Comparison of ENCODE assay signal across 22 cellular contexts in the genomic region with DNA sequence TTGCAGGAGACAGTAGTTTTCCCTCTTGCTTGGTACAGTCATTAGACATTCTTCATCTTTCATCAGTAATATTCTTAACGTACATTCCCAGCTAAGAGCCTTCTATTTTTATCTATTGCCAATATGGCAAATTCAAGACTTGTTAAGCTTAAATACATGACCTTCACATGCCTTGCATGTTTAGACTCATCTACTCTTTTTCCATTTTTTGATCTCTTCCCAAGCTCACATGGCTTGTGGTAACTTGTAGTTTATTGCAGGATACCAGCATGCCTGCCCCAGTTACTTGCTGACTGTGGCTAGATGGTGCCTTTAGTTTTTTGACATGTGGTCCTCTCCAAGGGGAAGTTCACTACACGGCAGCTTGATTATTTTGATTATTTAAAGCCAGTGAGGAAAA.
A peak's percentile ranks its signal among the peaks of the same experiment; 100 is the strongest.
DNase-seq lines count a peak whose midpoint lies in the region; ATAC-seq and TF ChIP-seq lines count a peak whose summit lies in the region.
"Had no signal": no experiment of that assay in that cellular context is flagged by ENCODE, and none has a peak within 500 bp of the region (broad histone marks: within the 10 kb centered on the region; RNA-seq: fewer than 3 reads in every experiment).

No MANE protein-coding gene starts in this region.

- TF ChIP-seq CTCF in SK-N-SH (IDR thresholded peaks at IDR 0.05) (no peak), choroid plexus epithelial cell (conservative IDR thresholded peaks at IDR 0.05; ENCODE audit: low read depth, low read length) (no peak), osteocyte (IDR thresholded peaks at IDR 0.05) (no peak)

- H3K36me3 ChIP-seq in SK-N-SH (replicated peaks in 1 of 2; ENCODE audit: control insufficient read depth in 1 of 2, insufficient read depth in 2 of 2, low read length in 1 of 2): peaks cover 0 to 4% of the 10 kb centered on the region in 2 experiments
- H3K36me3 ChIP-seq: BLaER1, HAP-1 had no signal

- H3K9me2 ChIP-seq in SK-N-SH: no peaks in the 10 kb centered on the region

- peaks cover 5% of the 10 kb centered on the region for H3K27me3 Mint-ChIP-seq in osteocyte (ENCODE audit: unreplicated experiment)
- H3K27me3 Mint-ChIP-seq: B cell; CD4-positive, CD25-positive, alpha-beta regulatory T cell had no signal

- DNase-seq in SK-N-SH: no peak
- DNase-seq in choroid plexus epithelial cell (ENCODE audit: low read depth): peak; percentile 1
- DNase-seq in osteocyte (ENCODE audit: extremely low spot score, unreplicated experiment): no peak
- DNase-seq in epidermal melanocyte (ENCODE audit: insufficient read length, low spot score): no peak
- no peak for DNase-seq in MV-4-11 (lab: John Stamatoyannopoulos, UW)
- DNase-seq: Caco-2; CD4-positive, CD25-positive, alpha-beta regulatory T cell; CD8-positive, alpha-beta T cell; DMS153; EL; GDM1; HFFc6 had no signal

- POLR2A ChIA-PET in SK-N-SH (lab: Yijun Ruan, JAX): no interaction called here

- peaks cover 13% of the 10 kb centered on the region for H3K4me1 Mint-ChIP-seq in osteocyte (ENCODE audit: unreplicated experiment)
- H3K4me1 Mint-ChIP-seq: B cell; CD4-positive, CD25-positive, alpha-beta regulatory T cell; GM23338 had no signal

- H3K4me3 Mint-ChIP-seq in osteocyte (ENCODE audit: unreplicated experiment): no peak overlapping the region
- H3K4me3 Mint-ChIP-seq: B cell; CD4-positive, CD25-positive, alpha-beta regulatory T cell; CD8-positive, alpha-beta T cell; GM23338; HFFc6 had no signal

- no peak for TF ChIP-seq RAD21 in SK-N-SH (IDR thresholded peaks at IDR 0.05; ENCODE audit: low read length)

- H3K27me3 ChIP-seq in SK-N-SH (ENCODE audit: insufficient read depth): no peaks in the 10 kb centered on the region
- H3K27me3 ChIP-seq: BLaER1 had no signal

- H4K20me1 ChIP-seq in SK-N-SH (ENCODE audit: insufficient read depth): no peaks in the 10 kb centered on the region
- H4K20me1 ChIP-seq: BLaER1 had no signal

- H3K27ac ChIP-seq in SK-N-SH (ENCODE audit: low read depth in 2 of 2, low read length in 1 of 2): no peak overlapping the region
- H3K27ac ChIP-seq: 22Rv1, BLaER1, C4-2B had no signal

- peaks cover 0 to 2% of the 10 kb centered on the region in 2 experiments; a peak in 1 of 4 replicates for H3K4me1 ChIP-seq in SK-N-SH (ENCODE audit: control insufficient read depth in 1 of 2, insufficient read depth in 2 of 2, low read depth in 1 of 2, low read length in 1 of 2)
- H3K4me1 ChIP-seq: BLaER1, Caco-2, HAP-1 had no signal

- H3K9me3 Mint-ChIP-seq in osteocyte (ENCODE audit: unreplicated experiment): no peaks in the 10 kb centered on the region
- H3K9me3 Mint-ChIP-seq: GM23338, HFFc6 had no signal

- no peak overlapping the region for H3K9ac ChIP-seq in SK-N-SH
- H3K9ac ChIP-seq: BLaER1 had no signal

- CTCF ChIA-PET in SK-N-SH (lab: Yijun Ruan, JAX): interaction anchor here (0.7 kb wide), 1 partner anchor 659 kb away, joined by 3 read pairs; no protein-coding TSS in a partner anchor

- no peaks in the 10 kb centered on the region for H3K36me3 Mint-ChIP-seq in osteocyte (ENCODE audit: unreplicated experiment)
- H3K36me3 Mint-ChIP-seq: CD4-positive, CD25-positive, alpha-beta regulatory T cell; CD8-positive, alpha-beta T cell had no signal

- WGBS in SK-N-SH (ENCODE audit: low lambda C conversion rate): 87% methylated on average over 2 of the region's 2 CpGs

- H3K4me2 ChIP-seq in SK-N-SH: no peak overlapping the region
- H3K4me2 ChIP-seq: BLaER1, GM23338 had no signal

- peak overlapping the region; percentile 31 for H3K27ac Mint-ChIP-seq in osteocyte (ENCODE audit: unreplicated experiment)
- H3K27ac Mint-ChIP-seq: B cell; CD4-positive, CD25-positive, alpha-beta regulatory T cell; CD8-positive, alpha-beta T cell; GM23338; HFFc6 had no signal

- H3F3A ChIP-seq in SK-N-SH (replicated peaks; ENCODE audit: insufficient read depth): no peaks in the 10 kb centered on the region

- ATAC-seq in SK-N-SH treated with all-trans-retinoic acid at 6 μM for 48 hours (no peak), esophagus mucosa (peak; percentile 46), HG02623 (IDR thresholded peaks at IDR 0.05; ENCODE audit: unreplicated experiment) (no peak)
- ATAC-seq: CD8-positive, alpha-beta T cell; GM12878; GM23338 had no signal

- no peaks in the 10 kb centered on the region for H3K9me3 ChIP-seq in SK-N-SH
- H3K9me3 ChIP-seq: BLaER1, Caco-2, HAP-1 had no signal

- no peak overlapping the region for H3K4me3 ChIP-seq in SK-N-SH (ENCODE audit: low read depth in 2 of 2, low read length in 1 of 2)
- no peak overlapping the region for H3K4me3 ChIP-seq in choroid plexus epithelial cell (ENCODE audit: low read depth, low read length)
- H3K4me3 ChIP-seq: BLaER1, GM12878, GM23338, HAP-1 had no signal

- TF ChIP-seq EP300 in SK-N-SH (IDR thresholded peaks at IDR 0.05; ENCODE audit: borderline replicate concordance in 1 of 2, low read depth in 1 of 2, low read length in 1 of 2): no peak

- no peaks in the 10 kb centered on the region for H3K79me2 ChIP-seq in SK-N-SH (ENCODE audit: insufficient read depth)

- peak overlapping the region; percentile 3; the same call in 1 of the 2 replicates for H2AFZ ChIP-seq in SK-N-SH (ENCODE audit: low read depth)

TF ChIP-seq in SK-N-SH, 30 proteins besides CTCF, POLR2A, EP300 and RAD21 (continues in another document):
- no peak for TF ChIP-seq TAF1 (IDR thresholded peaks at IDR 0.05; ENCODE audit: borderline replicate concordance, low read depth, low read length)
- TF ChIP-seq EZH2phosphoT487 (IDR thresholded peaks at IDR 0.05; ENCODE audit: borderline replicate concordance, low read depth): no peak
- no peak for TF ChIP-seq TEAD4 (IDR thresholded peaks at IDR 0.05; ENCODE audit: borderline replicate concordance, insufficient read depth)
- no peak for TF ChIP-seq JUND (IDR thresholded peaks at IDR 0.05)
- TF ChIP-seq, protein P1, sequence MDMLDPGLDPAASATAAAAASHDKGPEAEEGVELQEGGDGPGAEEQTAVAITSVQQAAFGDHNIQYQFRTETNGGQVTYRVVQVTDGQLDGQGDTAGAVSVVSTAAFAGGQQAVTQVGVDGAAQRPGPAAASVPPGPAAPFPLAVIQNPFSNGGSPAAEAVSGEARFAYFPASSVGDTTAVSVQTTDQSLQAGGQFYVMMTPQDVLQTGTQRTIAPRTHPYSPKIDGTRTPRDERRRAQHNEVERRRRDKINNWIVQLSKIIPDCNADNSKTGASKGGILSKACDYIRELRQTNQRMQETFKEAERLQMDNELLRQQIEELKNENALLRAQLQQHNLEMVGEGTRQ (IDR thresholded peaks at IDR 0.05; ENCODE audit: borderline replicate concordance, low read depth, low read length): no peak
- no peak for TF ChIP-seq ELF1 (IDR thresholded peaks at IDR 0.05)
- TF ChIP-seq USF1 (IDR thresholded peaks at IDR 0.05; ENCODE audit: borderline replicate concordance, low read depth): no peak

TF ChIP-seq in SK-N-SH treated with all-trans-retinoic acid at 6 μM for 48 hours, 23 proteins besides CTCF, POLR2A, EP300 and RAD21:
- TF ChIP-seq ZC3H10 (CRISPR knock-in tag; IDR thresholded peaks at IDR 0.05) (no peak), ISL1 (CRISPR knock-in tag; IDR thresholded peaks at IDR 0.05) (no peak), ZNF70 (CRISPR knock-in tag; IDR thresholded peaks at IDR 0.05) (no peak), ARNTL (CRISPR knock-in tag; IDR thresholded peaks at IDR 0.05; ENCODE audit: borderline replicate concordance, low read depth) (no peak), ZFP3 (CRISPR knock-in tag; IDR thresholded peaks at IDR 0.05) (no peak), BACH2 (CRISPR knock-in tag; IDR thresholded peaks at IDR 0.05; ENCODE audit: borderline replicate concordance) (no peak), TCF4 (CRISPR knock-in tag; IDR thresholded peaks at IDR 0.05; ENCODE audit: borderline replicate concordance) (no peak)
